Comparison of ENCODE assay signal across 12 cellular contexts in the genomic region with DNA sequence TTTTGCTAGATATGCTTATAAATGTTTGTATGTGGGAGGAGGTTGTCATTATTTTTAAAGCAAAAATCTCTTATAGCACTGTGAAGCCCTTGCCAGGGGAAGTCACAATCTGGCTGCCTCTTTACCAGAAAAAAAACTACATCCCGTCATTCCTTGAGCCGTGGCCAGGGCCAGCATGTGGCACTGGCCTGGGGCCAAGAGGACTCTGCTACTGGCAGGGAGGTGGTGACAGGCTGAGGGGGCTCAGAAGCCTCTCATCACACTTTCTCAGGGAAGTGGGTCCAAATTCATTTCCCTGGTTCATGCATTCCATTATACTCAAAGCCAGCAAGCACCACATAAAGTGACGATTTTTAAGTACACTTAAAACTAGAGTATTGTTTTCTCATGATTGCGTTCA.
A peak's percentile ranks its signal among the peaks of the same experiment; 100 is the strongest.
DNase-seq lines count a peak whose midpoint lies in the region; ATAC-seq and TF ChIP-seq lines count a peak whose summit lies in the region.
"Had no signal": no experiment of that assay in that cellular context is flagged by ENCODE, and none has a peak within 500 bp of the region (broad histone marks: within the 10 kb centered on the region; RNA-seq: fewer than 3 reads in every experiment).

No MANE protein-coding gene starts in this region.

- no peak for TF ChIP-seq CTCF in esophagus squamous epithelium (IDR thresholded peaks at IDR 0.05)
- no peak for TF ChIP-seq CTCF in nephron progenitor cell (IDR thresholded peaks at IDR 0.05)
- TF ChIP-seq CTCF in CD14-positive monocyte (IDR thresholded peaks at IDR 0.05): no peak

- ATAC-seq in GM18907 (IDR thresholded peaks at IDR 0.05; ENCODE audit: unreplicated experiment): no peak
- ATAC-seq: activated T-cell treated with anti-CD3 and anti-CD28 coated beads, Interleukin-2, amount 50 U/mL, for 72 hours had no signal

- H3K4me1 Mint-ChIP-seq in nephron progenitor cell (peaks cover 47% of the 10 kb centered on the region), CD14-positive monocyte (no peaks in the 10 kb centered on the region)

- H3K36me3 Mint-ChIP-seq in nephron progenitor cell (ENCODE audit: low read depth) (peaks cover 2% of the 10 kb centered on the region), CD14-positive monocyte (no peaks in the 10 kb centered on the region)

- peaks cover 0 to 11% (median 0%) of the 10 kb centered on the region in 4 donors for H3K27me3 ChIP-seq in esophagus squamous epithelium
- H3K27me3 ChIP-seq: brain microvascular endothelial cell, SJSA1 had no signal

- 16 to 30% methylated on average over 2 to 4 of the region's 4 CpGs for WGBS in esophagus squamous epithelium, 2 donors

- no peak for TF ChIP-seq POLR2A in esophagus squamous epithelium (IDR thresholded peaks at IDR 0.05)

- intact Hi-C loops in esophagus squamous epithelium (cut with DNase I) (no loop called here), CD14-positive monocyte (cut with micrococcal nuclease) (no loop called here)

- H3K4me1 ChIP-seq in esophagus squamous epithelium: peaks cover 15 to 40% (median 20%) of the 10 kb centered on the region in 3 donors
- H3K4me1 ChIP-seq: SJSA1 had no signal

- DNase-seq in COR-L47 (lab: John Stamatoyannopoulos, UW) (peak; percentile 14), NCI-H1694 treated with DMSO at 0.1 percent for 48 hours (lab: John Stamatoyannopoulos, UW) (peak; percentile 71), esophagus squamous epithelium (lab: John Stamatoyannopoulos, UW) (no peak), nephron progenitor cell (no peak), CD14-positive monocyte (ENCODE audit: low spot score) (no peak), SIG-M5 treated with dmso at 0.1 percent for 504 hours (lab: John Stamatoyannopoulos, UW; ENCODE audit: unreplicated experiment) (no peak), OCI-M1 (lab: John Stamatoyannopoulos, UW) (no peak)
- DNase-seq: activated T-cell treated with anti-CD3 and anti-CD28 coated beads, Interleukin-2, amount 50 U/mL, for 72 hours; brain microvascular endothelial cell had no signal

- H3K27ac Mint-ChIP-seq in nephron progenitor cell (peak overlapping the region; percentile 96), CD14-positive monocyte (no peak overlapping the region)
- H3K27ac Mint-ChIP-seq: activated T-cell treated with anti-CD3 and anti-CD28 coated beads, Interleukin-2, amount 50 U/mL, for 72 hours had no signal

- H3K27ac ChIP-seq in esophagus squamous epithelium: peak overlapping the region in 3 of 4 donors; percentile 7 to 30 (median 19)
- H3K27ac ChIP-seq: brain microvascular endothelial cell, SJSA1, VCaP had no signal

- H3K27me3 Mint-ChIP-seq in nephron progenitor cell (ENCODE audit: low read depth, poor library complexity) (peaks cover 3% of the 10 kb centered on the region), CD14-positive monocyte (ENCODE audit: low read depth in 3 of 3) (peaks cover 0 to 2% (median 0%) of the 10 kb centered on the region in 3 donors)

- H3K9me3 ChIP-seq in esophagus squamous epithelium: no peaks in the 10 kb centered on the region
- H3K9me3 ChIP-seq: SJSA1 had no signal

- H3K36me3 ChIP-seq in esophagus squamous epithelium: no peaks in the 10 kb centered on the region
- H3K36me3 ChIP-seq: brain microvascular endothelial cell, SJSA1 had no signal

- no peak overlapping the region for H3K4me3 ChIP-seq in esophagus squamous epithelium
- H3K4me3 ChIP-seq: SJSA1 had no signal

- H3K4me3 Mint-ChIP-seq in nephron progenitor cell (no peak overlapping the region), CD14-positive monocyte (no peak overlapping the region)
- H3K4me3 Mint-ChIP-seq: activated T-cell treated with anti-CD3 and anti-CD28 coated beads, Interleukin-2, amount 50 U/mL, for 72 hours had no signal

- peaks cover 4% of the 10 kb centered on the region for H3K9me3 Mint-ChIP-seq in nephron progenitor cell
- H3K9me3 Mint-ChIP-seq in CD14-positive monocyte: peaks cover under 1 to 7% (median 4%) of the 10 kb centered on the region in 7 donors
- H3K9me3 Mint-ChIP-seq: activated T-cell treated with anti-CD3 and anti-CD28 coated beads, Interleukin-2, amount 50 U/mL, for 72 hours had no signal

Comparison
In these comparisons a context has a peak if more than half of its experiments do, and no peak if none do; other contexts are left out.
1. DNase-seq: peak in COR-L47 (single experiment) and NCI-H1694 treated with DMSO at 0.1 percent for 48 hours (single experiment); none in esophagus squamous epithelium (single experiment), nephron progenitor cell (single experiment), CD14-positive monocyte (single experiment), SIG-M5 treated with dmso at 0.1 percent for 504 hours (single experiment) and OCI-M1 (single experiment).